Comparison of ENCODE assay signal across 1 cellular context in genomic region chr14:71464840-71465239, GRCh38.
TF ChIP-seq lines count a peak whose summit lies in the region.

No MANE protein-coding gene starts in this region.

TF ChIP-seq in K562, 482 proteins besides CTCF, POLR2A, EP300 and RAD21 (continued from another document):
- TF ChIP-seq USF2 (CRISPR knock-in tag; IDR thresholded peaks at IDR 0.05): no peak
- TF ChIP-seq TEAD4 (IDR thresholded peaks at IDR 0.05; ENCODE audit: low read length): 0 out of 2 replicates have a peak, but pooled peaks have one; percentile 27
- TF ChIP-seq TEAD4 (CRISPR knock-in tag; IDR thresholded peaks at IDR 0.05; ENCODE audit: borderline replicate concordance): no peak
- no peak for TF ChIP-seq HOMEZ (CRISPR knock-in tag; IDR thresholded peaks at IDR 0.05)
- no peak for TF ChIP-seq MTA3 (IDR thresholded peaks at IDR 0.05; ENCODE audit: borderline replicate concordance)
- no peak for TF ChIP-seq NCOA1 (IDR thresholded peaks at IDR 0.05; ENCODE audit: low read depth)
- TF ChIP-seq GTF2A2 (tag; IDR thresholded peaks at IDR 0.05): no peak
- no peak for TF ChIP-seq IRF1 (CRISPR knock-in tag; IDR thresholded peaks at IDR 0.05; ENCODE audit: borderline replicate concordance)
- peak; percentile 49 for TF ChIP-seq TCF3 (CRISPR knock-in tag; IDR thresholded peaks at IDR 0.05)
- peak; percentile 57 for TF ChIP-seq CBFA2T2 (conservative IDR thresholded peaks at IDR 0.05)
- TF ChIP-seq FOXK1 (CRISPR knock-in tag; IDR thresholded peaks at IDR 0.05; ENCODE audit: borderline replicate concordance): no peak
- TF ChIP-seq TAF15 (IDR thresholded peaks at IDR 0.05; ENCODE audit: low read depth, low read length): no peak
